In the genomic region with DNA sequence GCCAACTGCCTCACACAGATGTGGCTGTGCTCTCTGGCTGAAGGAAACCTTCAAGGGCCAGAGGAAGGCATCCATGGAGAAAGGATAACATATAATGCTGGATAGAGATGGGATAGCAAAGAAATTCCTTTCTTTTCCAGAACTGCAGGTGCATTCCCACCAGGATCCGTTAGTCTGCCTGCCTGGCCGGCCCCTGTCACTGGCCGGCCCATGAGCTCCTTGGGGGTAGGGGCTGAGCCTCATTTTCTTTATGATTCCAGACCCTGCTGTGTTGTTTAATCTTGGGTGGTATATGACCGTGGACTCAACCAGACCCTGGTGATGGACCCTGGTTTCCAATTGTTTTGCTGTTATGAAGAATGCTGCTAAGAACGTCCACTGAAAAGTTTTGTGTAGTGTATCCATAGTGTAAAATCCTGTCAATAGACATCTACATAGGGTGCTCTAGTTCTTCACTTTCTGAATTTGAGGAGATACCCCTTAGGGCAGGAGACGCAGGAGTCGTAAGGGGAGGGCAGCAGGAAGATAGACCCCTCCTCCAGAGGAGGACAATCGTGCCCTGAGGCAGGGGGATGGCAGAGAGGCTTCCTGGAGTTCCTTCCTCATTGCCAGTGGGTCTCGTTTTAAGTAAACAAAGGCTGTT, we compare ENCODE assay signal across 1 cellular context.
TF ChIP-seq lines count a peak whose summit lies in the region.

No MANE protein-coding gene starts in this region.

TF ChIP-seq in HepG2, 621 proteins besides CTCF, POLR2A, EP300 and RAD21:
- TF ChIP-seq, protein P1, sequence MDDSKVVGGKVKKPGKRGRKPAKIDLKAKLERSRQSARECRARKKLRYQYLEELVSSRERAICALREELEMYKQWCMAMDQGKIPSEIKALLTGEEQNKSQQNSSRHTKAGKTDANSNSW (CRISPR knock-in tag; IDR thresholded peaks at IDR 0.05; ENCODE audit: borderline replicate concordance) = 0 out of 2 replicates have a peak, but pooled peaks have one; percentile 56
- TF ChIP-seq, protein P2, sequence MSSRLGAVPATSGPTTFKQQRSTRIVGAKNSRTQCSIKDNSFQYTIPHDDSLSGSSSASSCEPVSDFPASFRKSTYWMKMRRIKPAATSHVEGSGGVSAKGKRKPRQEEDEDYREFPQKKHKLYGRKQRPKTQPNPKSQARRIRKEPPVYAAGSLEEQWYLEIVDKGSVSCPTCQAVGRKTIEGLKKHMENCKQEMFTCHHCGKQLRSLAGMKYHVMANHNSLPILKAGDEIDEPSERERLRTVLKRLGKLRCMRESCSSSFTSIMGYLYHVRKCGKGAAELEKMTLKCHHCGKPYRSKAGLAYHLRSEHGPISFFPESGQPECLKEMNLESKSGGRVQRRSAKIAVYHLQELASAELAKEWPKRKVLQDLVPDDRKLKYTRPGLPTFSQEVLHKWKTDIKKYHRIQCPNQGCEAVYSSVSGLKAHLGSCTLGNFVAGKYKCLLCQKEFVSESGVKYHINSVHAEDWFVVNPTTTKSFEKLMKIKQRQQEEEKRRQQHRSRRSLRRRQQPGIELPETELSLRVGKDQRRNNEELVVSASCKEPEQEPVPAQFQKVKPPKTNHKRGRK (CRISPR knock-in tag; IDR thresholded peaks at IDR 0.05) = no peak
- TF ChIP-seq ZNF547 (CRISPR knock-in tag; IDR thresholded peaks at IDR 0.05) (0 out of 2 replicates have a peak, but pooled peaks have one; percentile 16), CBFB (CRISPR knock-in tag; IDR thresholded peaks at IDR 0.05) (no peak), CHD4 (IDR thresholded peaks at IDR 0.05; ENCODE audit: borderline replicate concordance, low read length) (peak; percentile 22; the same call in 1 of the 2 replicates), ZNF274 (CRISPR knock-in tag; IDR thresholded peaks at IDR 0.05) (0 out of 2 replicates have a peak, but pooled peaks have one; percentile 40), ZSCAN25 (CRISPR knock-in tag; IDR thresholded peaks at IDR 0.05) (0 out of 2 replicates have a peak, but pooled peaks have one; percentile 16), ZNF44 (CRISPR knock-in tag; IDR thresholded peaks at IDR 0.05) (0 out of 2 replicates have a peak, but pooled peaks have one; percentile 68), SMAD9 (CRISPR knock-in tag; IDR thresholded peaks at IDR 0.05) (0 out of 2 replicates have a peak, but pooled peaks have one; percentile 25)
- TF ChIP-seq, protein P3, sequence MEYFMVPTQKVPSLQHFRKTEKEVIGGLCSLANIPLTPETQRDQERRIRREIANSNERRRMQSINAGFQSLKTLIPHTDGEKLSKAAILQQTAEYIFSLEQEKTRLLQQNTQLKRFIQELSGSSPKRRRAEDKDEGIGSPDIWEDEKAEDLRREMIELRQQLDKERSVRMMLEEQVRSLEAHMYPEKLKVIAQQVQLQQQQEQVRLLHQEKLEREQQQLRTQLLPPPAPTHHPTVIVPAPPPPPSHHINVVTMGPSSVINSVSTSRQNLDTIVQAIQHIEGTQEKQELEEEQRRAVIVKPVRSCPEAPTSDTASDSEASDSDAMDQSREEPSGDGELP (IDR thresholded peaks at IDR 0.05; ENCODE audit: borderline replicate concordance, low read depth) = no peak
TF ChIP-seq in HepG2: peak in this region for 7.
